Comparison of ENCODE assay signal across 2 cellular contexts in the genomic region with DNA sequence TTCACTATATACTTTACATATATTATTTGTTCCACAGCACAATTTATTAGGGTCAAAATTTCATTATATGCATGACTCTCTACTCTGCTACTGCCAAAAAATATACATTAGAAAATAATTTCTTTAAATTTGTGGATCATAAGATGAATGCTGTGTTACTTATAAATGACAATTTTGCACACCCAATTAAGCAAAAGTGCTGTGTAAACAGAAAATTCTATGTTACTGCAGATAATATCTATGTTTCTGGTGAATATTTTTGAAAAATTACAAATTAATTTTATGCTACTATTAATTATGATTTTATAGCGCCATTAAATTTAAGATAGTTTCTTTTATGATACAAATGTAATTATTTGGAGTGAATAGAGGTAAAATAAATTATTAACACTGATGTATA.
TF ChIP-seq lines count a peak whose summit lies in the region.

No MANE protein-coding gene starts in this region.

TF ChIP-seq in A549, 52 proteins besides CTCF, POLR2A, EP300 and RAD21:
- TF ChIP-seq CHD4 (IDR thresholded peaks at IDR 0.05; ENCODE audit: borderline replicate concordance) (no peak), MAFK (IDR thresholded peaks at IDR 0.05; ENCODE audit: partially characterized antibody) (peak; percentile 25)

TF ChIP-seq in IMR-90, 13 proteins besides CTCF, POLR2A, EP300 and RAD21:
- no peak for TF ChIP-seq MXI1 (IDR thresholded peaks at IDR 0.05; ENCODE audit: borderline replicate concordance, low read depth, low read length)
- no peak for TF ChIP-seq MAZ (IDR thresholded peaks at IDR 0.05; ENCODE audit: borderline replicate concordance, low read depth, low read length)
- no peak for TF ChIP-seq FOS (IDR thresholded peaks at IDR 0.05; ENCODE audit: low read depth, low read length)
- TF ChIP-seq CEBPB (IDR thresholded peaks at IDR 0.05; ENCODE audit: low read depth, low read length), result no peak
- TF ChIP-seq MAFK (IDR thresholded peaks at IDR 0.05; ENCODE audit: low read depth, low read length), result peak; percentile 51; the same call in 1 of the 2 replicates
- no peak for TF ChIP-seq RCOR1 (IDR thresholded peaks at IDR 0.05; ENCODE audit: insufficient replicate concordance, low read length)
